In the genomic region with DNA sequence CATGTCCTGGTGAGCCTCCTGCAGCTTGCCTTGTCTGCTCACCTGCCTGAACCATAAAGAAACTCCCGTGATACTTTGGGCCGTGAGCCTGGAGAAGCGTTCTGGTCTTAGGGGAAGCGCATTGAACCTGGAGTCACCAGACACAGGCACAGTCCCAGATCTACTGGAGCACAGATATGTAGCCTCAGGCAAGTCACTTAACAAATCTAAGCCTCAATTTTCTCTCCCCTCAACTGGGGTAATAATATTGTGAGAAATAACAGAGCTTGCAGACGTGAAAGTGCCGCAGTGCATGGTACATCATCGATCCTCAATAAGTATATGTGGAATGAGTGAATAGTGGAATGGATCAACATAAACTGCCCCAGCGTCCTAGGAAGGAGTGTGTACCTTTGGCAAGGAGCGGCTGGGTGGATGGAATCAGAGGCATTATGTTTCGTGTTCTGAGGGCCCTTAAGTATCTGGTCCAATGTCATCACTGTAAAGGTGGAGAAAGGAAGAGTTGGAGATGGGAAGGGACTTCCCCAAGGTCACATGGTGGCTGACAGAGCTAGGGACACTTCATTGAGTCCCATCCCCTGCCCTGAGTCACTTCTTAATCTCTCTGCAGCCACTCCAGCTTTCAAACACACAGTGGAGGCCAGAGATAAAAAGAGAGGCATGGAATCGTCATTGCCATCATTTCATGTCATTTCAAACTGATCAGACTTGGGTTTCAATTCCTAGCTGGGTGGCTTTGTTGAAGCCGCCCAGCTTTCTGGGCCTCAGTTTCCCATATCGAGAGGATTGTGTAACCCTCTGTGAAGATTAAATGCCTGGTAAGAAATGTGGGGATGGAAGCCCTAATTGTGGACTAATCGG, we compare ENCODE assay signal across 19 cellular contexts.
"Had no signal": no experiment of that assay in that cellular context is flagged by ENCODE, and none has a peak within 500 bp of the region (broad histone marks: within the 10 kb centered on the region; RNA-seq: fewer than 3 reads in every experiment).

No MANE protein-coding gene starts in this region.

- DNase-seq: activated CD4-positive, alpha-beta memory T cell treated with anti-CD3 and anti-CD28 coated beads for 36 hours; activated CD4-positive, alpha-beta T cell treated with anti-CD3 and anti-CD28 coated beads, Interleukin-2, amount 10 ng/mL, durations not matched to agents 24 days and 14 days; activated gamma-delta T cell treated with Interleukin-2 at 50 U/mL for 16 hours; activated naive CD8-positive, alpha-beta T cell treated with anti-CD3 and anti-CD28 coated beads, Interleukin-2, amount 50 U/mL, for 24 hours; activated T-cell treated with anti-CD3 and anti-CD28 coated beads, Interleukin-2, amount 50 U/mL, for 4 hours; amygdala; caudate nucleus; endodermal cell; esophagus squamous epithelium; foreskin melanocyte; heart right ventricle; left ventricle myocardium superior; mucosa of descending colon; right lobe of liver; stimulated activated CD4-positive, alpha-beta T cell treated with anti-CD3 and anti-CD28 coated beads, Interleukin-4, amount 100 ng/mL, for 1 hour; stimulated activated naive CD8-positive, alpha-beta T cell treated with anti-CD3 and anti-CD28 coated beads, Interleukin-15, Interleukin-2, amounts not matched to agents 100 U/mL and 50 U/mL, for 24 hours; WERI-Rb-1 had no signal

- H3K27ac ChIP-seq: esophagus squamous epithelium, heart right ventricle, right lobe of liver, thoracic aorta, upper lobe of left lung, WERI-Rb-1 had no signal
